Comparison of ENCODE assay signal across 1 cellular context in genomic region chr1:35032384-35032739, GRCh38.
TF ChIP-seq lines count a peak whose summit lies in the region.

No MANE protein-coding gene starts in this region.

TF ChIP-seq in HepG2, 621 proteins besides CTCF, POLR2A, EP300 and RAD21:
- TF ChIP-seq SMARCC2 (IDR thresholded peaks at IDR 0.05) (no peak), ZNF562 (CRISPR knock-in tag; IDR thresholded peaks at IDR 0.05; ENCODE audit: borderline replicate concordance) (no peak), ZNF547 (CRISPR knock-in tag; IDR thresholded peaks at IDR 0.05) (no peak), ATF7-NPFF (CRISPR knock-in tag; IDR thresholded peaks at IDR 0.05; ENCODE audit: low read depth) (no peak), ZNF10 (CRISPR knock-in tag; IDR thresholded peaks at IDR 0.05; ENCODE audit: borderline replicate concordance, low read depth) (no peak), ATRX (CRISPR knock-in tag; IDR thresholded peaks at IDR 0.05; ENCODE audit: borderline replicate concordance) (no peak), FOXO1 (CRISPR knock-in tag; IDR thresholded peaks at IDR 0.05) (no peak), IKZF4 (CRISPR knock-in tag; IDR thresholded peaks at IDR 0.05; ENCODE audit: borderline replicate concordance, low read depth, not compliant biosample characterization) (no peak), SMAD1 (CRISPR knock-in tag; IDR thresholded peaks at IDR 0.05; ENCODE audit: borderline replicate concordance, low read depth) (no peak), POLR2G (IDR thresholded peaks at IDR 0.05; ENCODE audit: low read depth, low read length) (no peak)
TF ChIP-seq in HepG2: peak in this region for 0.
